ENCODE assay signal across 8 cellular contexts in genomic region chr3:9302425-9303181, GRCh38. TPM values are rescaled to one million over a fixed set of nuclear protein-coding genes. Genes with fewer than 3 reads are reported as not detected.
A peak's percentile ranks its signal among the peaks of the same experiment; 100 is the strongest.
DNase-seq lines count a peak whose midpoint lies in the region; ATAC-seq and TF ChIP-seq lines count a peak whose summit lies in the region.

No MANE protein-coding gene starts in this region.

- peak; percentile 97 for ATAC-seq in GM21786 (IDR thresholded peaks at IDR 0.05; ENCODE audit: unreplicated experiment)
- ATAC-seq in activated naive CD4-positive, alpha-beta T cell treated with anti-CD3 and anti-CD28 coated beads, Interleukin-2, amount 50 U/mL, for 72 hours = peak; percentile 82 to 83

- H3K27me3 ChIP-seq in MG63 (no peaks in the 10 kb centered on the region), thyroid gland (no peaks in the 10 kb centered on the region)

- TF ChIP-seq POLR2A in thyroid gland (IDR thresholded peaks at IDR 0.05) = peak in 1 of 2 donors; percentile 11

- H3K36me3 ChIP-seq in MG63 (no peaks in the 10 kb centered on the region), thyroid gland (no peaks in the 10 kb centered on the region)

- peaks cover 4% of the 10 kb centered on the region for H3K4me1 Mint-ChIP-seq in osteocyte (ENCODE audit: unreplicated experiment)

- peak overlapping the region; percentile 45 to 48 (median 46) for H3K27ac ChIP-seq in thyroid gland

- H3K36me3 Mint-ChIP-seq in activated naive CD4-positive, alpha-beta T cell treated with anti-CD3 and anti-CD28 coated beads, Interleukin-2, amount 50 U/mL, for 72 hours = peaks cover 0 to 6% of the 10 kb centered on the region in 2 donors
- H3K36me3 Mint-ChIP-seq in osteocyte (ENCODE audit: unreplicated experiment) = no peaks in the 10 kb centered on the region

- H3K4me3 ChIP-seq in MG63 (no peak overlapping the region), thyroid gland (replicated peaks in 1 of 3) (peak overlapping the region in 1 of 3 donors; percentile 13)

- DNase-seq in DMS53 (lab: John Stamatoyannopoulos, UW) (peak; percentile 74), MG63 (peak; percentile 58), SKM-1 (lab: John Stamatoyannopoulos, UW; ENCODE audit: unreplicated experiment) (peak; percentile 63), head of caudate nucleus (peak; percentile 66 to 93 (median 84)), osteocyte (ENCODE audit: extremely low spot score, unreplicated experiment) (peak; percentile 92), thyroid gland (peak; percentile 92 to 93)
- peak; percentile 71 to 82 for DNase-seq in activated naive CD4-positive, alpha-beta T cell treated with anti-CD3 and anti-CD28 coated beads, Interleukin-2, amount 50 U/mL, for 72 hours (ENCODE audit: low spot score in 2 of 2)

- H3K4me3 Mint-ChIP-seq in osteocyte (ENCODE audit: unreplicated experiment) = peak overlapping the region; percentile 38

- TF ChIP-seq CTCF in osteocyte (IDR thresholded peaks at IDR 0.05) = peak; percentile 94
- TF ChIP-seq CTCF in thyroid gland (IDR thresholded peaks at IDR 0.05) = peak; percentile 83 to 99 (median 94)

- peaks cover 16% of the 10 kb centered on the region for H3K27me3 Mint-ChIP-seq in osteocyte (ENCODE audit: unreplicated experiment)

- peaks cover 7 to 13% of the 10 kb centered on the region in 2 donors for H3K4me1 ChIP-seq in thyroid gland

- WGBS in thyroid gland, 2 donors = 14% methylated on average over 21 to 24 of the region's 24 CpGs

- intact Hi-C loops in head of caudate nucleus (cut with DNase I) (loop anchor here (5.0 kb wide), 2 partner anchors 315 to 330 kb away; no protein-coding TSS in a partner anchor), thyroid gland (cut with DNase I) (no loop called here)

- H3K9me3 Mint-ChIP-seq in activated naive CD4-positive, alpha-beta T cell treated with anti-CD3 and anti-CD28 coated beads, Interleukin-2, amount 50 U/mL, for 72 hours = peaks cover 5 to 7% of the 10 kb centered on the region in 2 donors
- no peaks in the 10 kb centered on the region for H3K9me3 Mint-ChIP-seq in osteocyte (ENCODE audit: unreplicated experiment)

- H3K9me3 ChIP-seq in MG63 (no peaks in the 10 kb centered on the region), thyroid gland (no peaks in the 10 kb centered on the region)

- H3K27ac Mint-ChIP-seq in activated naive CD4-positive, alpha-beta T cell treated with anti-CD3 and anti-CD28 coated beads, Interleukin-2, amount 50 U/mL, for 72 hours = peak overlapping the region in 1 of 2 donors; percentile 2
- H3K27ac Mint-ChIP-seq in osteocyte (ENCODE audit: unreplicated experiment) = no peak overlapping the region

RNA-seq across cellular contexts. Expression of gene SRGAP3, which starts 53.2 kb away (rescaled TPM):
- 0.07 and 0.25 TPM in 2 replicates for total RNA-seq in MG63 (2014; rRNA removed; shearing (Covaris generic); ENCODE audit: low replicate concordance)
- total RNA-seq in activated naive CD4-positive, alpha-beta T cell treated with anti-CD3 and anti-CD28 coated beads, Interleukin-2, amount 50 U/mL, for 72 hours = 1 to 10 TPM; 1.9 to 4.4 TPM
- 1.5 and 2.6 TPM in 2 replicates for total RNA-seq in osteocyte
- total RNA-seq in thyroid gland = 10 to 100 TPM; 14.7 to 58.9 (median 18.7) TPM
